In genomic region chr14:77094672-77095284, GRCh38 we compare ENCODE assay signal across 1 cellular context.
TF ChIP-seq lines count a peak whose summit lies in the region.

No MANE protein-coding gene starts in this region.

TF ChIP-seq in K562, 482 proteins besides CTCF, POLR2A, EP300 and RAD21 (continued from another document):
- TF ChIP-seq ZNF384 (IDR thresholded peaks at IDR 0.05; ENCODE audit: low read depth, low read length), result peak; percentile 91
